ENCODE assay signal across 1 cellular context in the genomic region with DNA sequence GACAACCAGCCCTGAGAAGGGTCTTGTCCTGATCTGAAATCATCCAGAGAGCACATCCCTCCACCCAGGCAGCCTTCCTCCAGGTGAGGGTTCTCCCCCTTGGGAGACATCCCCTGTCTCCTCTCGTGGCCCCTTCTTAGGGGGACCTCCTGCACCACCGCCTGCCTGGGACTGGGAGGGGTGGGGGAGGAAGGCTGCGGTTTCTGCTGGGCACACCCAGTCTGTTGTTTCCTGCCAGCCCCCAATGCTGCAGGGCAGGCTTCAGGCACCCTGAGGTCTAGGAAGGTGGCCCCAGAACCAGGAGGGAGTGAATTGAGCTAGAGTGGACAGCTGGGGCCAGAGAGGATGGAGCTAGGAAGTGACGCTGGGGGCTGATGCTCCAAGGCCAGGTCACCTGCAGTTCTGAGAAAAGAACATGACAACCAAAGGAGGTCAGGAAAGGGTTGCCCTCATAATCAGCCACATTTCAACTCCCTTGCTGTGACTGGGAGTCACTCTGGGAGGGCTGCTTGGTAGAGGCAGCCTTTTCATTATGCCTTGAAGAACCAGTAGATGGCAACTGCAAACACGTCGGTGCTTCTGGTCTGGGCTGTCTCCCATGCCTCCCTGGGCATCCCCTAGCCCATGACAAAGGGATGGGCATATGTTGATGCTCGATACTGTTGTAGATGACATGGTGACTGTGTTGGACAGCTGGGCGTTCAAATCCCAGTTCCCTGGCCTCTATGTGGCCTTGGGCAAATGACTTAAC.
TF ChIP-seq lines count a peak whose summit lies in the region.

No MANE protein-coding gene starts in this region.

TF ChIP-seq in GM12878, 131 proteins besides CTCF, POLR2A, EP300 and RAD21:
- TF ChIP-seq, protein P1, sequence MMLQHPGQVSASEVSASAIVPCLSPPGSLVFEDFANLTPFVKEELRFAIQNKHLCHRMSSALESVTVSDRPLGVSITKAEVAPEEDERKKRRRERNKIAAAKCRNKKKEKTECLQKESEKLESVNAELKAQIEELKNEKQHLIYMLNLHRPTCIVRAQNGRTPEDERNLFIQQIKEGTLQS (IDR thresholded peaks at IDR 0.05; ENCODE audit: borderline replicate concordance, extremely low read depth, low read depth, low read length): no peak
- no peak for TF ChIP-seq SP1 (IDR thresholded peaks at IDR 0.05; ENCODE audit: low read depth, low read length)
- TF ChIP-seq RUNX3 (IDR thresholded peaks at IDR 0.05; ENCODE audit: low read length): peak; percentile 79
